In the genomic region with DNA sequence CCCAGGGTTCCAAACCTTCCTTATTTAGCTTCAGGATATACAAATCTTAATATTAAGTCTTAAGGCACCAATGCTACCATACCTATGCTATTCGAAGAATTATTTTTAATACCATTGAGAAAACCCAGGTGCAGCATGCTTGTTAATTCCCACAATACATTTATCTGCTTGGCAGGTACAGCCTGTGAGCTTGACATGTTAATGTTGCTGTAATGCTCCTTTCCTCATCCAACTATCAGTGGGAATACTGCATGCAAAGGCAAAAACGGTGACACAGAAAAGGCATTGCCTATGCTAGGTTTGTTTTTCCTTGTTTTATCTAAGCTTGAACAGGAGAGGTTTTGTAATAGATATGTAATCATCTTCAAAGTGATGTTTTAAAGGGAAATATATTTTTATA, we compare ENCODE assay signal across 5 cellular contexts.
"Had no signal": no experiment of that assay in that cellular context is flagged by ENCODE, and none has a peak within 500 bp of the region (broad histone marks: within the 10 kb centered on the region; RNA-seq: fewer than 3 reads in every experiment).

No MANE protein-coding gene starts in this region.

- DNase-seq: IMR-90, KBM-7, KG1 had no signal

- H3K27ac ChIP-seq: HL-60 had no signal

- H3K4me3 ChIP-seq: K562 had no signal
